Comparison of ENCODE assay signal across 8 cellular contexts in the genomic region with DNA sequence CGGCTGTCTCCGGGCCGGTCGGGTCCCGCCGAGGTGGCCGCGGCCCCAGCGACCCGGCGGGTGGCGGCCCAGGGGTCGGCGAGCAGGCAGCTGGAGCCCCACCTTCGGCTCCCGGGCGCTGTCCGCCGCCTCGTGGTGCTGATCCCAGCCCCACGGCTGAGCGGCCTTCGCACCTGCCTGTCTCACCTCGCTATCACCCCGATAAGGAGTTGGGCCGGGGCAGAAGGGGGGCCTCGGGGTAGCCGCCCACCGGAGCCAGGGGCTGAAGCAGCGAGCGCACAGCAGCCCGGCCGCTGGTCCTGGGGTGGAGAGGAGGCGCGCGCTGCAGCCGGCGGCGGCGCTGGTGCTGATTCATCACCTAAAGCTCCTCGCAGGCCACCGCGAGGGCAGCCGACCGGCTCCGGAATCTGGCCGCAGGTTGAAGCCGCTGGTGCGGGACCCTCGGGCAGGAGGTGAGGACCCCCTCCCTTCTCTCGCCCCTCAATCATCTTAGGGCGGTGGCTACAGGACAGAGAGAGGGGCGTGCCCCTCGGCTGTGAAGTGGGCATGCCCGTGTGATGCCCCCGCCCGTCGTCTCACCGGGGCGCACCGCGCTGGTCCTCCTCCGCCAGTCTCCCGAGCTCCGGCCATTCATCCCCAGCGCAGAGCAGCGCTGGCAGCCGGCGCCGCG. TPM values are rescaled to one million over a fixed set of nuclear protein-coding genes. Genes with fewer than 3 reads are reported as not detected.
DNase-seq lines count a peak whose midpoint lies in the region; ATAC-seq, FAIRE-seq and TF ChIP-seq lines count a peak whose summit lies in the region.

No MANE protein-coding gene starts in this region.

- H2AFZ ChIP-seq in HepG2 (ENCODE audit: low read length), result no peak overlapping the region

- peaks cover 13% of the 10 kb centered on the region for H3K4me1 ChIP-seq in HepG2 (ENCODE audit: insufficient read depth, low read length)
- peaks cover 14% of the 10 kb centered on the region for H3K4me1 ChIP-seq in stomach smooth muscle (ENCODE audit: control insufficient read depth, insufficient read depth, low read length)

- TF ChIP-seq CTCF in HepG2 (CRISPR knock-in tag; IDR thresholded peaks at IDR 0.05), result peak; percentile 10; the same call in 1 of the 2 replicates

- no TSS peak for BruUV-seq in HepG2 (replicated peaks; lab: Mats Ljungman, UMichigan)

- no peak overlapping the region for H3K27ac ChIP-seq in HepG2 (ENCODE audit: extremely low read length, insufficient read depth, low read length)
- no peak overlapping the region for H3K27ac ChIP-seq in stomach smooth muscle (ENCODE audit: low read length)

- no peaks in the 10 kb centered on the region for H4K20me1 ChIP-seq in HepG2 (ENCODE audit: insufficient read depth, low read length)

- H3K36me3 ChIP-seq in HepG2 (replicated peaks in 1 of 2; ENCODE audit: control insufficient read depth in 1 of 2, insufficient read depth in 2 of 2, low read length in 2 of 2) (no peaks in the 10 kb centered on the region), stomach smooth muscle (ENCODE audit: control insufficient read depth in 2 of 2, insufficient read depth in 2 of 2, low read length in 2 of 2) (no peaks in the 10 kb centered on the region)

- peak; percentile 27 to 63 for DNase-seq in SHP77 (lab: John Stamatoyannopoulos, UW)
- DNase-seq in SHP77 treated with DMSO at 0.1 percent for 48 hours (lab: John Stamatoyannopoulos, UW), result no peak
- DNase-seq in RPMI8226, result peak; percentile 70
- peak; percentile 47 for DNase-seq in cerebellum (ENCODE audit: low spot score)
- peak; percentile 5 for DNase-seq in HepG2 (ENCODE audit: low spot score)
- DNase-seq in NCI-H2107 (lab: John Stamatoyannopoulos, UW), result no peak

- H3K9ac ChIP-seq in HepG2 (ENCODE audit: insufficient read depth, low read depth, low read length) (no peak overlapping the region), stomach smooth muscle (ENCODE audit: low read length in 2 of 2) (no peak overlapping the region)

- TF ChIP-seq EP300 in HepG2 (IDR thresholded peaks at IDR 0.05; ENCODE audit: low read depth in 2 of 2, low read length in 2 of 2), result no peak
- TF ChIP-seq EP300 in HepG2 (CRISPR knock-in tag; IDR thresholded peaks at IDR 0.05; ENCODE audit: borderline replicate concordance), result peak; percentile 19; the same call in 1 of the 2 replicates

- no peaks in the 10 kb centered on the region for H3K79me2 ChIP-seq in HepG2 (ENCODE audit: insufficient read depth, low read length)

- CTCF ChIA-PET in HepG2 (lab: Yijun Ruan, JAX; ENCODE audit: low intra/inter-chr PET ratio, low total read pairs), result no interaction called here

- peaks cover 0 to 23% of the 10 kb centered on the region in 2 experiments; a peak in 3 of 5 replicates for H3K27me3 ChIP-seq in HepG2 (ENCODE audit: control insufficient read depth in 1 of 2, insufficient read depth in 2 of 2, low read length in 2 of 2)
- H3K27me3 ChIP-seq in stomach smooth muscle (ENCODE audit: control insufficient read depth in 1 of 2, insufficient read depth in 2 of 2, low read length in 2 of 2), result peaks cover 30 to 57% of the 10 kb centered on the region in 2 donors

- no peak for FAIRE-seq in HepG2 (lab: Jason Lieb, UNC)

- POLR2A ChIA-PET in HepG2 (lab: Yijun Ruan, JAX), result no interaction called here

- peak; percentile 89 for ATAC-seq in HepG2
- no peak for ATAC-seq in HG03108 (IDR thresholded peaks at IDR 0.05; ENCODE audit: unreplicated experiment)

- no peaks in the 10 kb centered on the region for H3K9me3 ChIP-seq in HepG2 (ENCODE audit: low read length)
- H3K9me3 ChIP-seq in stomach smooth muscle (ENCODE audit: control insufficient read depth in 2 of 2, low read length in 2 of 2), result no peaks in the 10 kb centered on the region

- peak; percentile 47; the same call in 1 of the 2 replicates for TF ChIP-seq RAD21 in HepG2 (CRISPR knock-in tag; IDR thresholded peaks at IDR 0.05)

- peak overlapping the region; percentile 68 for H3K4me2 ChIP-seq in HepG2 (ENCODE audit: low read depth, low read length)

- whole genome bisulfite sequencing in HepG2 (ENCODE audit: low lambda C conversion rate), result 5% methylated on average over 16 of the region's 71 CpGs

- intact Hi-C loops in HepG2 (cut with micrococcal nuclease; ENCODE audit: unreplicated experiment), result loop anchor here (1.0 to 5.0 kb wide), 2 partner anchors 33 to 195 kb away; no protein-coding TSS in a partner anchor

- no peak for TF ChIP-seq POLR2A in HepG2 (IDR thresholded peaks at IDR 0.05; ENCODE audit: insufficient read depth in 1 of 2, low read depth in 2 of 2, low read length in 2 of 2)

- in situ Hi-C loops in HepG2 (cut with HindIII; ENCODE audit: extremely low pct_ligation_motif_present, low pct_unique_long_range_greater_than_20kb), result no loop called here

- H3K4me3 ChIP-seq in HepG2 (replicated peaks in 1 of 3; ENCODE audit: insufficient read depth in 1 of 3, low read depth in 2 of 3, low read length in 3 of 3) (peak overlapping the region; percentile 26 to 72 (median 40); a peak in 5 of 6 replicates), stomach smooth muscle (ENCODE audit: low read length in 2 of 2) (peak overlapping the region; percentile 25 to 61)

TF ChIP-seq in HepG2, 621 proteins besides CTCF, POLR2A, EP300 and RAD21 (continues in another document):
- TF ChIP-seq ZBTB4 (CRISPR knock-in tag; IDR thresholded peaks at IDR 0.05; ENCODE audit: borderline replicate concordance) (no peak), GTF3A (CRISPR knock-in tag; conservative IDR thresholded peaks at IDR 0.05) (no peak), ZNF83 (CRISPR knock-in tag; IDR thresholded peaks at IDR 0.05; ENCODE audit: borderline replicate concordance) (0 out of 2 replicates have a peak, but pooled peaks have one; percentile 33), ZNF510 (CRISPR knock-in tag; IDR thresholded peaks at IDR 0.05; ENCODE audit: low read depth) (no peak), ZNF160 (CRISPR knock-in tag; IDR thresholded peaks at IDR 0.05) (peak; percentile 88; the same call in 1 of the 2 replicates), NPAS2 (CRISPR knock-in tag; IDR thresholded peaks at IDR 0.05; ENCODE audit: borderline replicate concordance) (no peak), NRL (CRISPR knock-in tag; IDR thresholded peaks at IDR 0.05; ENCODE audit: borderline replicate concordance) (peak; percentile 34; the same call in 1 of the 2 replicates), ZFY (CRISPR knock-in tag; IDR thresholded peaks at IDR 0.05) (peak; percentile 71)
- TF ChIP-seq, protein P1, sequence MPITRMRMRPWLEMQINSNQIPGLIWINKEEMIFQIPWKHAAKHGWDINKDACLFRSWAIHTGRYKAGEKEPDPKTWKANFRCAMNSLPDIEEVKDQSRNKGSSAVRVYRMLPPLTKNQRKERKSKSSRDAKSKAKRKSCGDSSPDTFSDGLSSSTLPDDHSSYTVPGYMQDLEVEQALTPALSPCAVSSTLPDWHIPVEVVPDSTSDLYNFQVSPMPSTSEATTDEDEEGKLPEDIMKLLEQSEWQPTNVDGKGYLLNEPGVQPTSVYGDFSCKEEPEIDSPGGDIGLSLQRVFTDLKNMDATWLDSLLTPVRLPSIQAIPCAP (CRISPR knock-in tag; IDR thresholded peaks at IDR 0.05; ENCODE audit: low read depth), result 0 out of 2 replicates have a peak, but pooled peaks have one; percentile 59

RNA-seq across cellular contexts. Expression of gene TRIM67, which starts 0.6 kb away (rescaled TPM):
- total RNA-seq in cerebellum (29.4 TPM), HepG2 (2016; rRNA removed; fragmentation: Illumina TruSeq; extraction: Trizol) (not detected in 2 replicates)
- not detected in 2 replicates for total RNA-seq in HepG2 (2016; cell fraction: cytosol; rRNA removed; fragmentation: Illumina TruSeq; extraction: Trizol; ENCODE audit: low read depth)
- not detected in 2 replicates for total RNA-seq in HepG2 (2016; cell fraction: insoluble cytoplasmic fraction; rRNA removed; fragmentation: Illumina TruSeq; extraction: Trizol)
- 0.03 TPM in 1 of 2 replicates, not detected in the other for total RNA-seq in HepG2 (2016; cell fraction: membrane; rRNA removed; fragmentation: Illumina TruSeq; extraction: Trizol)
- not detected in 2 replicates for total RNA-seq in HepG2 (2016; cell fraction: nucleus; rRNA removed; fragmentation: Illumina TruSeq; extraction: Trizol)
- polyA plus RNA-seq in HepG2 (2011; rRNA removed), result under 0.01 TPM in 1 of 2 replicates, not detected in the other
- polyA plus RNA-seq in HepG2 (2011; cell fraction: cytosol; rRNA removed), result not detected in 2 replicates
- polyA plus RNA-seq in HepG2 (2011; cell fraction: nucleus; rRNA removed), result 0.02 TPM in 1 of 2 replicates, not detected in the other
- 0.03 TPM in 2 replicates for polyA plus RNA-seq in HepG2 (2012)
- polyA plus RNA-seq in HepG2 (2016; cell fraction: cytosol; fragmentation: Illumina TruSeq; extraction: Trizol; ENCODE audit: low read depth), result not detected in 2 replicates
- not detected in 2 replicates for polyA plus RNA-seq in HepG2 (2016; cell fraction: insoluble cytoplasmic fraction; fragmentation: Illumina TruSeq; extraction: Trizol; ENCODE audit: low read depth)
- not detected in 2 replicates for polyA plus RNA-seq in HepG2 (2016; cell fraction: membrane; fragmentation: Illumina TruSeq; extraction: Trizol; ENCODE audit: low read depth)
- polyA plus RNA-seq in HepG2 (2016; cell fraction: nucleus; fragmentation: Illumina TruSeq; extraction: Trizol; ENCODE audit: insufficient read depth, low read depth), result not detected in 2 replicates
- polyA minus RNA-seq in HepG2 (2011; rRNA and poly(A)+ RNA removed; ENCODE audit: low replicate concordance), result 0.04 TPM in 1 of 2 replicates, not detected in the other
- not detected in 2 replicates for polyA minus RNA-seq in HepG2 (2011; cell fraction: cytosol; rRNA and poly(A)+ RNA removed)
- under 0.01 TPM in 2 replicates for polyA minus RNA-seq in HepG2 (2011; cell fraction: nucleus; rRNA and poly(A)+ RNA removed)

Comparison
In these comparisons a context has a peak if more than half of its experiments do, and no peak if none do; other contexts are left out.
1. DNase-seq: peak in SHP77 (2 of 2), RPMI8226 (single experiment), cerebellum (single experiment) and HepG2 (single experiment); none in SHP77 treated with DMSO at 0.1 percent for 48 hours (single experiment) and NCI-H2107 (single experiment).
2. RNA of gene TRIM67, which starts 0.6 kb away (total RNA-seq): 29.4 TPM in cerebellum (single experiment); 0.03 TPM in HepG2; every median in the first group is over 10 times any median in the second.